In genomic region chr2:96506907-96507240, GRCh38 we compare ENCODE assay signal across 17 cellular contexts. TPM values are rescaled to one million over a fixed set of nuclear protein-coding genes. Genes with fewer than 3 reads are reported as not detected.
A peak's percentile ranks its signal among the peaks of the same experiment; 100 is the strongest.
DNase-seq lines count a peak whose midpoint lies in the region; ATAC-seq and TF ChIP-seq lines count a peak whose summit lies in the region.
"Had no signal": no experiment of that assay in that cellular context is flagged by ENCODE, and none has a peak within 500 bp of the region (broad histone marks: within the 10 kb centered on the region; RNA-seq: fewer than 3 reads in every experiment).

No MANE protein-coding gene starts in this region.

- H3K36me3 Mint-ChIP-seq in Caco-2 (ENCODE audit: insufficient read depth, unreplicated experiment) (peaks cover 18% of the 10 kb centered on the region), nephron (ENCODE audit: low read depth) (no peaks in the 10 kb centered on the region)
- no peaks in the 10 kb centered on the region for H3K36me3 Mint-ChIP-seq in activated CD8-positive, alpha-beta memory T cell treated with anti-CD3 and anti-CD28 coated beads, Interleukin-2, amount 10 ng/mL, durations not matched to agents 7 days and 5 days
- H3K36me3 Mint-ChIP-seq: CD4-positive, CD25-positive, alpha-beta regulatory T cell had no signal

- intact Hi-C loops in Caco-2 (cut with micrococcal nuclease; ENCODE audit: unreplicated experiment) (loop anchor here (5.0 kb wide), 1 partner anchor 240 kb away; the partner anchor contains the start of genes CIAO1 and TMEM127), A673 (cut with micrococcal nuclease; ENCODE audit: unreplicated experiment) (loop anchor here (5.0 kb wide), 2 partner anchors 375 to 515 kb away; partner anchors contain the start of gene ANKRD36C)

- H3K27me3 Mint-ChIP-seq in Caco-2 (ENCODE audit: insufficient read depth, unreplicated experiment) (peaks cover 3% of the 10 kb centered on the region), nephron (ENCODE audit: low read depth) (peaks cover 5% of the 10 kb centered on the region)
- H3K27me3 Mint-ChIP-seq in activated CD8-positive, alpha-beta memory T cell treated with anti-CD3 and anti-CD28 coated beads, Interleukin-2, amount 10 ng/mL, durations not matched to agents 7 days and 5 days: no peaks in the 10 kb centered on the region

- no peak overlapping the region for H3K27ac ChIP-seq in A673 (ENCODE audit: low read depth, low read length, poor library complexity, severe bottlenecking)

- H3K9me3 Mint-ChIP-seq in Caco-2 (ENCODE audit: unreplicated experiment): no peaks in the 10 kb centered on the region
- no peaks in the 10 kb centered on the region for H3K9me3 Mint-ChIP-seq in activated CD8-positive, alpha-beta memory T cell treated with anti-CD3 and anti-CD28 coated beads, Interleukin-2, amount 10 ng/mL, durations not matched to agents 7 days and 5 days (ENCODE audit: low read depth)
- H3K9me3 Mint-ChIP-seq in nephron: no peaks in the 10 kb centered on the region

- CTCF ChIA-PET in Caco-2 (lab: Charles Lee): interaction anchor here (0.6 to 2.3 kb wide), 2 partner anchors 99 to 110 kb away, joined by 3 to 9 read pairs; no protein-coding TSS in a partner anchor
- CTCF ChIA-PET in activated CD8-positive, alpha-beta memory T cell treated with anti-CD3 and anti-CD28 coated beads, Interleukin-2, amount 10 ng/mL, durations not matched to agents 7 days and 5 days (lab: Charles Lee): interaction anchor here (0.9 to 7.3 kb wide), 6 partner anchors 12 to 186 kb away, joined by 4 to 157 read pairs (median 6); no protein-coding TSS in a partner anchor
- CTCF ChIA-PET in A673 (lab: Charles Lee): interaction anchor here (0.5 kb wide), 1 partner anchor 25 kb away, joined by 5 read pairs; no protein-coding TSS in a partner anchor

- peak; percentile 52 for DNase-seq in activated effector memory CD4-positive, alpha-beta T cell treated with anti-CD3 and anti-CD28 coated beads, Interleukin-2, amount 50 U/mL, for 16 hours
- no peak for DNase-seq in activated effector memory CD4-positive, alpha-beta T cell treated with Interleukin-2 at 50 U/mL for 16 hours
- DNase-seq in Caco-2 (no peak), A673 (ENCODE audit: low spot score) (no peak)
- peak; percentile 37 for DNase-seq in activated CD8-positive, alpha-beta memory T cell treated with anti-CD3 and anti-CD28 coated beads, Interleukin-2, amount 10 ng/mL, durations not matched to agents 7 days and 5 days
- DNase-seq: CD4-positive, CD25-positive, alpha-beta regulatory T cell; H7; NCI-H1417; NCI-H187 treated with DMSO at 0.1 percent for 48 hours; NCI-H446; NCI-H69; SHP77 treated with DMSO at 0.1 percent for 48 hours had no signal

- BruUV-seq in Caco-2 (replicated peaks; lab: Mats Ljungman, UMichigan) (no TSS peak), A673 (replicated peaks; lab: Mats Ljungman, UMichigan) (no TSS peak)

- H3K4me3 ChIP-seq in Caco-2 (ENCODE audit: low read depth, low read length) (no peak overlapping the region), A673 (ENCODE audit: low read depth, low read length, poor library complexity, severe bottlenecking) (no peak overlapping the region)

- H3K4me3 Mint-ChIP-seq in Caco-2 (ENCODE audit: unreplicated experiment) (no peak overlapping the region), nephron (no peak overlapping the region)
- no peak overlapping the region for H3K4me3 Mint-ChIP-seq in activated CD8-positive, alpha-beta memory T cell treated with anti-CD3 and anti-CD28 coated beads, Interleukin-2, amount 10 ng/mL, durations not matched to agents 7 days and 5 days

- POLR2A ChIA-PET in Caco-2 (lab: Charles Lee) (no interaction called here), A673 (lab: Charles Lee; ENCODE audit: low non-redundant PET) (no interaction called here)

- no peak for TF ChIP-seq CTCF in Caco-2 (IDR thresholded peaks at IDR 0.05; ENCODE audit: insufficient read depth in 1 of 2, low read depth in 1 of 2, low read length in 1 of 2, severe bottlenecking in 1 of 2, unreplicated experiment in 1 of 2)
- no peak for TF ChIP-seq CTCF in nephron (IDR thresholded peaks at IDR 0.05; ENCODE audit: unreplicated experiment in 3 of 3)
- TF ChIP-seq CTCF in A673 (conservative IDR thresholded peaks at IDR 0.05; ENCODE audit: low read depth, low read length): no peak

- peak overlapping the region; percentile 39 for H3K27ac Mint-ChIP-seq in Caco-2 (ENCODE audit: unreplicated experiment)
- no peak overlapping the region for H3K27ac Mint-ChIP-seq in activated CD8-positive, alpha-beta memory T cell treated with anti-CD3 and anti-CD28 coated beads, Interleukin-2, amount 10 ng/mL, durations not matched to agents 7 days and 5 days
- H3K27ac Mint-ChIP-seq in nephron: peak overlapping the region; percentile 66 to 95 (median 83)

- H3K27me3 ChIP-seq in Caco-2 (replicated peaks; ENCODE audit: control insufficient read depth, insufficient read depth, low read length) (no peaks in the 10 kb centered on the region), A673 (replicated peaks; ENCODE audit: insufficient read depth, low read depth, low read length, poor library complexity) (no peaks in the 10 kb centered on the region)

- H3K36me3 ChIP-seq in Caco-2 (ENCODE audit: control insufficient read depth, insufficient read depth, low read length) (no peaks in the 10 kb centered on the region), A673 (ENCODE audit: insufficient read depth, low read length, poor library complexity, severe bottlenecking) (no peaks in the 10 kb centered on the region)

- ATAC-seq in activated CD8-positive, alpha-beta memory T cell treated with anti-CD3 and anti-CD28 coated beads, Interleukin-2, amount 10 ng/mL, durations not matched to agents 7 days and 5 days: no peak
- ATAC-seq in HG02798 (IDR thresholded peaks at IDR 0.05; ENCODE audit: poor library complexity, unreplicated experiment): no peak
- ATAC-seq in GM21526 (IDR thresholded peaks at IDR 0.05; ENCODE audit: low FRiP score, unreplicated experiment): no peak

- H3K9me3 ChIP-seq in Caco-2: no peaks in the 10 kb centered on the region
- no peaks in the 10 kb centered on the region for H3K9me3 ChIP-seq in A673 (ENCODE audit: low read depth, low read length, poor library complexity, severe bottlenecking)

- H3K4me1 Mint-ChIP-seq in Caco-2 (ENCODE audit: low read depth, unreplicated experiment) (peaks cover 26% of the 10 kb centered on the region), nephron (peaks cover 24% of the 10 kb centered on the region)
- H3K4me1 Mint-ChIP-seq in activated CD8-positive, alpha-beta memory T cell treated with anti-CD3 and anti-CD28 coated beads, Interleukin-2, amount 10 ng/mL, durations not matched to agents 7 days and 5 days: peaks cover 33% of the 10 kb centered on the region

- H3K4me1 ChIP-seq in Caco-2 (peaks cover 45% of the 10 kb centered on the region), A673 (ENCODE audit: insufficient read depth, low read length, poor library complexity, severe bottlenecking) (peaks cover 4% of the 10 kb centered on the region)

RNA-seq across cellular contexts. Expression of gene NEURL3, which starts 1.7 kb away (rescaled TPM):
- 3.1 and 4.2 TPM in 2 replicates for total RNA-seq in Caco-2 (2022)
- total RNA-seq in activated CD8-positive, alpha-beta memory T cell treated with anti-CD3 and anti-CD28 coated beads, Interleukin-2, amount 10 ng/mL, durations not matched to agents 7 days and 5 days: under 1 TPM; 0.38 to 0.52 TPM
- not detected in 2 replicates for total RNA-seq in A673 (2021)
- total RNA-seq: B cell; CD4-positive, CD25-positive, alpha-beta regulatory T cell; HT1080 had no signal

RNA-seq across cellular contexts. Expression of gene ARID5A, which starts 29.7 kb away (rescaled TPM):
- total RNA-seq in Caco-2 (2022): 3.0 and 3.3 TPM in 2 replicates
- 10 to 100 TPM; 57.9 to 70.5 TPM for total RNA-seq in activated CD8-positive, alpha-beta memory T cell treated with anti-CD3 and anti-CD28 coated beads, Interleukin-2, amount 10 ng/mL, durations not matched to agents 7 days and 5 days
- total RNA-seq in A673 (2021): 5.7 and 7.3 TPM in 2 replicates

Comparison
In these comparisons a context has a peak if more than half of its experiments do, and no peak if none do; other contexts are left out.
1. DNase-seq: peak in activated effector memory CD4-positive, alpha-beta T cell treated with anti-CD3 and anti-CD28 coated beads, Interleukin-2, amount 50 U/mL, for 16 hours (single experiment) and activated CD8-positive, alpha-beta memory T cell treated with anti-CD3 and anti-CD28 coated beads, Interleukin-2, amount 10 ng/mL, durations not matched to agents 7 days and 5 days (single experiment); none in activated effector memory CD4-positive, alpha-beta T cell treated with Interleukin-2 at 50 U/mL for 16 hours (single experiment), Caco-2 (0 of 2) and A673 (single experiment).